ENCODE assay signal across 8 cellular contexts in the genomic region with DNA sequence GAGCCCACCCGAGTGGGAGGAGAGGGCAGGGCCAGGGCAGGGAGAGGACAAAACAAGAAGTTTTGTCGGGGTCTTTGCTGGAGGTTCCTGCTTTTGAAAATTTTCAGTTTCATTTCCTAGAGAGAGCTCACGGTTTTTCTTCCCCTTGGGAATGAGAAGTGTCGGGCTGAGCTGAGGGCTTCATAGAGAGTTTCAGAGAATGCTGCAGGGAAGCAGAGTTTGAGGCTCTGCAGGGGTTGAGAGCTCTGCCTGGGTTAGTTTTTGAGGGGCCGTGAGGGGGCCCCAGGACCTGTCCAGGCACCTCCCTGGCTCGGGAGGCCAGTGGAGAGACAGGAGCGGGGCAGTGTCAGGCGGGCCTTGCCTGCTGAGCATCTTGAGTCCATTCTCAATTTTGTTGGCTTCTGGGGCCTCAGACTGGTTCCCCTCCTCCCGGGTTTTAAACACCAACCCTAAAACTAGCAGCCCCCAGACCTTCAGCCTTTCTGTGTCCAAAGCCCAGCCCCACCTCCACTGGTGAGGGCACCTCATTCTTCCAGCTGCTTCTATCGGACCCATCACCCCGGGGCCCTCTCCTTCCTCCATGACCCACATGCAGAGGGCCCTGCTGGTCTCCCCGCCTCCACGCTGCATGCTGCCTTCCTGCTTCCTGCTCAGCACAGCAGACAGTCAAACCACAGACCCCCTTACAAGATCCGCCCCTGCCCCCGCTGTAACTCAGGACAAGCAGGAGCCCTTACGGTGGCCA. TPM values are rescaled to one million over a fixed set of nuclear protein-coding genes. Genes with fewer than 3 reads are reported as not detected.
DNase-seq lines count a peak whose midpoint lies in the region; ATAC-seq and TF ChIP-seq lines count a peak whose summit lies in the region.

No MANE protein-coding gene starts in this region.

- H3K4me3 ChIP-seq in MM.1S (ENCODE audit: low read length) (peak overlapping the region; percentile 91), left lung (peak overlapping the region; percentile 37 to 100), stomach (peak overlapping the region; percentile 38 to 90 (median 64)), smooth muscle cell (no peak overlapping the region)

- H3K9me2 ChIP-seq in MM.1S (replicated peaks; ENCODE audit: insufficient read depth, low read length), result no peaks in the 10 kb centered on the region

- H2AFZ ChIP-seq in MM.1S (ENCODE audit: low read length), result peak overlapping the region; percentile 30
- H2AFZ ChIP-seq in smooth muscle cell (ENCODE audit: low read depth), result no peak overlapping the region

- H3K9me3 Mint-ChIP-seq in activated T-cell treated with anti-CD3 and anti-CD28 coated beads, Interleukin-2, amount 50 U/mL, for 4 hours, result no peaks in the 10 kb centered on the region

- peak in 1 of 2 donors; percentile 4 for ATAC-seq in activated T-cell treated with anti-CD3 and anti-CD28 coated beads, Interleukin-2, amount 50 U/mL, for 4 hours
- ATAC-seq in left lung, result no peak
- no peak for ATAC-seq in GM21528 (IDR thresholded peaks at IDR 0.05; ENCODE audit: low FRiP score, unreplicated experiment)
- ATAC-seq in GM18858 (IDR thresholded peaks at IDR 0.05; ENCODE audit: unreplicated experiment), result no peak

- no peaks in the 10 kb centered on the region for H3K27me3 Mint-ChIP-seq in activated T-cell treated with anti-CD3 and anti-CD28 coated beads, Interleukin-2, amount 50 U/mL, for 4 hours (ENCODE audit: low read depth)

- peaks cover 18% of the 10 kb centered on the region for H3K36me3 Mint-ChIP-seq in activated T-cell treated with anti-CD3 and anti-CD28 coated beads, Interleukin-2, amount 50 U/mL, for 4 hours (ENCODE audit: insufficient read depth)

- H3K4me2 ChIP-seq in MM.1S (ENCODE audit: low read depth, low read length) (peak overlapping the region; percentile 99), smooth muscle cell (no peak overlapping the region)

- H3K9ac ChIP-seq in MM.1S (ENCODE audit: low read length) (peak overlapping the region; percentile 57), smooth muscle cell (ENCODE audit: low read depth) (no peak overlapping the region)

- peaks cover 40% of the 10 kb centered on the region for H3K4me1 Mint-ChIP-seq in activated T-cell treated with anti-CD3 and anti-CD28 coated beads, Interleukin-2, amount 50 U/mL, for 4 hours (ENCODE audit: low read depth)

- TF ChIP-seq POLR2A in stomach (IDR thresholded peaks at IDR 0.05), result no peak

- DNase-seq in MM.1S (peak; percentile 15), left lung (no peak), stomach (peak; percentile 37), HuH-7.5 (ENCODE audit: low spot score) (no peak), smooth muscle cell (lab: John Stamatoyannopoulos, UW; ENCODE audit: unreplicated experiment) (no peak)
- DNase-seq in activated T-cell treated with anti-CD3 and anti-CD28 coated beads, Interleukin-2, amount 50 U/mL, for 4 hours, result peak; percentile 50

- peak overlapping the region; percentile 93 for H3K4me3 Mint-ChIP-seq in activated T-cell treated with anti-CD3 and anti-CD28 coated beads, Interleukin-2, amount 50 U/mL, for 4 hours

- no peak for TF ChIP-seq CTCF in MM.1S (IDR thresholded peaks at IDR 0.05; ENCODE audit: low read length)
- TF ChIP-seq CTCF in left lung (IDR thresholded peaks at IDR 0.05), result no peak
- no peak for TF ChIP-seq CTCF in stomach (IDR thresholded peaks at IDR 0.05)
- TF ChIP-seq CTCF in smooth muscle cell (IDR thresholded peaks at IDR 0.05; ENCODE audit: borderline replicate concordance, insufficient read depth, poor library complexity, severe bottlenecking), result no peak

- H3K36me3 ChIP-seq in MM.1S (replicated peaks; ENCODE audit: insufficient read depth, low read length) (peaks cover 1% of the 10 kb centered on the region; the same call in 1 of the 2 replicates), left lung (peaks cover 0 to 51% of the 10 kb centered on the region in 2 donors), stomach (peaks cover 7 to 43% (median 37%) of the 10 kb centered on the region in 4 donors), smooth muscle cell (ENCODE audit: low read depth) (no peaks in the 10 kb centered on the region)

- peaks cover 28% of the 10 kb centered on the region for H3K79me2 ChIP-seq in MM.1S (ENCODE audit: low read length)
- no peaks in the 10 kb centered on the region for H3K79me2 ChIP-seq in smooth muscle cell (ENCODE audit: low read depth)

- H3K27ac ChIP-seq in MM.1S (ENCODE audit: low read length), result peak overlapping the region; percentile 42; the same call in 1 of the 2 replicates
- H3K27ac ChIP-seq in left lung, result peak overlapping the region; percentile 98 to 99
- H3K27ac ChIP-seq in stomach, result peak overlapping the region; percentile 99 to 100 (median 99)
- no peak overlapping the region for H3K27ac ChIP-seq in smooth muscle cell (ENCODE audit: low read depth)

- H3F3A ChIP-seq in MM.1S (ENCODE audit: insufficient read depth, low read length) (peaks cover 38% of the 10 kb centered on the region), smooth muscle cell (ENCODE audit: low read depth) (peaks cover 3% of the 10 kb centered on the region)

- no peaks in the 10 kb centered on the region for H3K9me3 ChIP-seq in MM.1S (replicated peaks; ENCODE audit: insufficient read depth, low read length)
- H3K9me3 ChIP-seq in left lung, result no peaks in the 10 kb centered on the region
- H3K9me3 ChIP-seq in stomach, result no peaks in the 10 kb centered on the region
- no peaks in the 10 kb centered on the region for H3K9me3 ChIP-seq in smooth muscle cell (replicated peaks; ENCODE audit: low read depth)

- H3K4me1 ChIP-seq in MM.1S (ENCODE audit: low read length), result peaks cover 20% of the 10 kb centered on the region
- peaks cover 41 to 70% of the 10 kb centered on the region in 2 donors for H3K4me1 ChIP-seq in left lung
- peaks cover 34 to 61% (median 53%) of the 10 kb centered on the region in 4 donors for H3K4me1 ChIP-seq in stomach
- H3K4me1 ChIP-seq in smooth muscle cell (ENCODE audit: low read depth), result peaks cover 9% of the 10 kb centered on the region

- intact Hi-C loops in left lung (cut with DNase I), result no loop called here
- intact Hi-C loops in stomach (cut with DNase I; ENCODE audit: low total_unique reads), result no loop called here

- 48 to 58% (median 54%) methylated on average over 16 of the region's 16 CpGs for WGBS in stomach, 5 donors
- 96% methylated on average over 15 of the region's 16 CpGs for WGBS in smooth muscle cell (ENCODE audit: low lambda C conversion rate)

- no peak for TF ChIP-seq EP300 in stomach (IDR thresholded peaks at IDR 0.05)

- no peaks in the 10 kb centered on the region for H3K27me3 ChIP-seq in MM.1S (replicated peaks; ENCODE audit: insufficient read depth, low read length)
- H3K27me3 ChIP-seq in left lung, result no peaks in the 10 kb centered on the region
- no peaks in the 10 kb centered on the region for H3K27me3 ChIP-seq in stomach
- H3K27me3 ChIP-seq in smooth muscle cell (ENCODE audit: low read depth), result no peaks in the 10 kb centered on the region

- H4K20me1 ChIP-seq in MM.1S (ENCODE audit: insufficient read depth, low read length) (no peaks in the 10 kb centered on the region), smooth muscle cell (ENCODE audit: low read depth) (peaks cover 44% of the 10 kb centered on the region)

RNA-seq across cellular contexts. Expression of a gene that starts 3.6 kb away (rescaled TPM):
- total RNA-seq in activated T-cell treated with anti-CD3 and anti-CD28 coated beads, Interleukin-2, amount 50 U/mL, for 4 hours, result 100 to 1,000 TPM; 205 to 289 (median 262) TPM
- total RNA-seq in left lung, result 100 to 1,000 TPM; 212 to 264 TPM
- 100 to 1,000 TPM in 4 of 5 donors, 10 to 100 TPM in 1; 84.8 to 358 (median 208) TPM for total RNA-seq in stomach
- polyA plus RNA-seq in stomach, result 10 to 100 TPM; 12.3 to 29.6 (median 12.4) TPM
- total RNA-seq in smooth muscle cell, result 41.9 and 43.0 TPM in 2 replicates
- polyA plus RNA-seq in smooth muscle cell, result 12.8 and 21.4 TPM in 2 replicates

RNA-seq across cellular contexts. Expression of a gene that starts 44.0 kb away (rescaled TPM):
- 10 to 100 TPM; 15.8 to 16.5 (median 16.4) TPM for total RNA-seq in activated T-cell treated with anti-CD3 and anti-CD28 coated beads, Interleukin-2, amount 50 U/mL, for 4 hours
- total RNA-seq in left lung, result 10 to 100 TPM; 31.9 to 36.0 TPM
- 10 to 100 TPM in 3 of 5 donors, 1 to 10 TPM in 2; 2.3 to 93.3 (median 10.1) TPM for total RNA-seq in stomach
- 1 to 10 TPM; 2.6 to 8.7 (median 3.0) TPM for polyA plus RNA-seq in stomach
- total RNA-seq in smooth muscle cell, result 8.2 and 13.7 TPM in 2 replicates
- 10.2 and 12.2 TPM in 2 replicates for polyA plus RNA-seq in smooth muscle cell

RNA-seq across cellular contexts. Expression of a gene that starts 44.1 kb away (rescaled TPM):
- 10 to 100 TPM; 18.9 to 25.2 (median 19.1) TPM for total RNA-seq in activated T-cell treated with anti-CD3 and anti-CD28 coated beads, Interleukin-2, amount 50 U/mL, for 4 hours
- total RNA-seq in left lung, result 10 to 100 TPM; 55.4 to 83.8 TPM
- total RNA-seq in stomach, result 100 to 1,000 TPM in 2 of 5 donors, 10 to 100 TPM in 3; 15.8 to 307 (median 54.2) TPM
- polyA plus RNA-seq in stomach, result 10 to 100 TPM; 15.7 to 30.1 (median 25.2) TPM
- 5.8 and 8.5 TPM in 2 replicates for total RNA-seq in smooth muscle cell
- 26.7 and 29.2 TPM in 2 replicates for polyA plus RNA-seq in smooth muscle cell

Comparison
In these comparisons a context has a peak if more than half of its experiments do, and no peak if none do; other contexts are left out.
1. DNase-seq: peak in MM.1S (single experiment), activated T-cell treated with anti-CD3 and anti-CD28 coated beads, Interleukin-2, amount 50 U/mL, for 4 hours (single experiment) and stomach (single experiment); none in left lung (0 of 2), HuH-7.5 (single experiment) and smooth muscle cell (single experiment).